Comparison of ENCODE assay signal across 8 cellular contexts in the genomic region with DNA sequence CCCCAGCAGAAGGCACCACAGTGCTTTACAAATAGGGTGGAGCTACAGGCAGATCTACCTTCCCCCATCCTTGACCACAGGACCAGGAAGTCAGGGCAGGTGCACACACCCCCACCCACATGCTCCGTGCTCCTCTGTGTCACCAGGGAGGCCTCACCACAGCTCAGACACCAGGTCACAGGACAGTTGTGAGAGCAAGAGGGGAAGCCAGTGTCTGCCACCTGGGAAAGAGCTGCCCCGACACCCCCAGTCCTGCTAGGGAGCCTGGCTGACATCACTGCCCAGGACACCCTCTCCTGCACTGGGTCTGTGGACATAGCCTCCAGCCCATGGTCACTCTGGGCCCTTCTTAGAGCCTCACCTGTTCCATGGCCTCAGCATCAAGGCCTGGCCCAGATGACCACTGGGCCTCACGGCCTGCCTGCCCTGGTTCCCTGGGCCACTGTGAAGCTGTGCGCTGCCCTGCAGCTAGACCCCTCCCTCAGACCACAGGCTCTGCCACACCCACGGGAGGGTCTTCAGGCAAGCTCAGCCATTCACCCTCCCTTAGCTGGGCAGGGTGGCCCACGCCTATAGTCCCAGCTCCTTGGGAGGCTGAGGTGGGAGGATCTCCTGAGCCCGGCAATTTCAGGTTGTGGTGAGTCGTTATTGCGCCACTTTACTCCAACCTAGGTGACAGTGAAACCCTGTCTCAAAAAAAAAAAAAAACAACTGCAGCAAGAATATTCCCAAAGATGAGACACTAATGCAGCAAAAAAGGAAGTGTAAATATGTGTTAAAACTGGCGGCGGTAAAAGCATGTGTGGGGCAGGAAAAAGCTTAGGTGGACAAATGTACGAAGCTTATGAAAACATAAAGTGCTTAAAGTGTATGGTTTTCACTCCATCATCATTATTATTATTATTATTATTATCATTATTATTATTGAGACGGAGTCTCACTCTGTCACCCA.
DNase-seq lines count a peak whose midpoint lies in the region; ATAC-seq lines count a peak whose summit lies in the region.

No MANE protein-coding gene starts in this region.

- peak; percentile 84 for ATAC-seq in GM18498 (IDR thresholded peaks at IDR 0.05; ENCODE audit: unreplicated experiment)
- peak; percentile 82 for ATAC-seq in HG02678 (IDR thresholded peaks at IDR 0.05; ENCODE audit: unreplicated experiment)

- DNase-seq in NCI-H510A treated with DMSO at 0.1 percent for 48 hours (lab: John Stamatoyannopoulos, UW) (peak; percentile 40), NCI-H2227 (lab: John Stamatoyannopoulos, UW; ENCODE audit: unreplicated experiment) (no peak), AML-193 (lab: John Stamatoyannopoulos, UW) (no peak), KG1 (lab: John Stamatoyannopoulos, UW) (no peak)
- peak; percentile 54 for DNase-seq in activated effector memory CD4-positive, alpha-beta T cell treated with Interleukin-2 at 50 U/mL for 16 hours
- DNase-seq in stimulated activated CD4-positive, alpha-beta T cell treated with anti-CD3 and anti-CD28 coated beads, Interleukin-15, amount 100 ng/mL, for 24 hours: peak; percentile 55

Comparison
In these comparisons a context has a peak if more than half of its experiments do, and no peak if none do; other contexts are left out.
1. DNase-seq: peak in NCI-H510A treated with DMSO at 0.1 percent for 48 hours (single experiment), activated effector memory CD4-positive, alpha-beta T cell treated with Interleukin-2 at 50 U/mL for 16 hours (single experiment) and stimulated activated CD4-positive, alpha-beta T cell treated with anti-CD3 and anti-CD28 coated beads, Interleukin-15, amount 100 ng/mL, for 24 hours (single experiment); none in NCI-H2227 (single experiment), AML-193 (0 of 2) and KG1 (single experiment).